8 cellular contexts compared by ENCODE assay signal in the genomic region with DNA sequence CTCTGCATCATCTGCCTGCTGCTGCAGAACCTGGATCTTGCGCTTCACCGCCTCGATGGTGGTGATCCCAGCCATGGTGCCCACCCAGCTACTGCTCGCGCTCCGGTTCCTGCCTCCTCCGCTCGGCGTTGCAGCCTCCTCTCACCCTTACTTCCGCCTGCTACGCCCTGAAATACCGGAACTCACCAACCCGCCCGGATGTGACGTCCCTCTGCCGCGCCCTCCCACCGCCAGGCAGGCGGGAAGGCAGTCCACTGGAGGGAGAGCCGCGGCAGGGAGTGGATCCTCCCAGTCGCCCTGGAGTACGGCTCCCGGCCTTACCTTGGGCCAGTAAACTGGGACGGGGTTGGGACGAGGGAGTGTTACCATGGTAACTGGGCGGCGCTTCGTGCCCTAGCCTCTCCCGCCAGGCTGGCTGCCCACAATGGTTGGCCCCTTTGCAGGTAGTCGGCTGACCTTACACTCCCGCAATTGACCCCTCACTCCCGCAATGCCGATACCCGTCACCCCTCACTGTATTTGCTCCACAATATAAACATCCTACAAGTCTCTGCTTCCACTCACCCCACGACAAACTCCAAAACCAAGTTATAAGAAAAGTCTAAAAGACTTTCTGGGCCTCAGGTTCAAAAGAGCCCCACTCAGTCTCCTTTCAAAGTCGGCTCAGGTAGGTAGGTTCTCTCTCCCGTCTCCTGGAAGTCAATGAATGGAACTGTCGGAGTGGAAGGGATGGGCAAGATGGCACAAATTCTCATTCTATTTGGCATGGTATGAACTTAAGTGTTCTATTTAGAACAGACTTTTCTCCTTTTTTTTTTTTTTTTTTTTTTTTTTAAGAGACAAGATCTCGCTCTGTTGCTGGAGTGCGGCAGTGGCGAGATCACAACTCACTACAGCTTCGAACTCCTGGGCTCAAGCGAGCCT. TPM values are rescaled to one million over a fixed set of nuclear protein-coding genes. Genes with fewer than 3 reads are reported as not detected.
A peak's percentile ranks its signal among the peaks of the same experiment; 100 is the strongest.
DNase-seq lines count a peak whose midpoint lies in the region; ATAC-seq and TF ChIP-seq lines count a peak whose summit lies in the region.

No MANE protein-coding gene starts in this region.

- peak overlapping the region; percentile 100 for H3K27ac Mint-ChIP-seq in WTC11

- CTCF ChIA-PET in AG04450 (lab: Charles Lee), result interaction anchor here (0.9 to 1.0 kb wide), 2 partner anchors 16 to 141 kb away, joined by 3 to 8 read pairs; no protein-coding TSS in a partner anchor
- CTCF ChIA-PET in WTC11 (lab: Charles Lee), result interaction anchor here (0.6 kb wide), 1 partner anchor 153 kb away, joined by 3 read pairs; no protein-coding TSS in a partner anchor

- H3K4me1 ChIP-seq in smooth muscle cell (ENCODE audit: low read depth), result peaks cover 44% of the 10 kb centered on the region

- H3K27me3 Mint-ChIP-seq in WTC11 (ENCODE audit: low read depth), result no peaks in the 10 kb centered on the region

- WGBS in smooth muscle cell (ENCODE audit: low lambda C conversion rate), result 10% methylated on average over 44 of the region's 44 CpGs

- peaks cover 9% of the 10 kb centered on the region for H3K36me3 Mint-ChIP-seq in WTC11

- H3K9ac ChIP-seq in smooth muscle cell (ENCODE audit: low read depth), result peak overlapping the region; percentile 69

- no peaks in the 10 kb centered on the region for H3K9me3 Mint-ChIP-seq in WTC11

- peak overlapping the region; percentile 100 for H3K4me3 Mint-ChIP-seq in WTC11

- peak overlapping the region; percentile 92 for H3K4me2 ChIP-seq in smooth muscle cell

- no peak for TF ChIP-seq CTCF in AG04450 (IDR thresholded peaks at IDR 0.05; ENCODE audit: low read depth, low read length)
- TF ChIP-seq CTCF in WTC11 (IDR thresholded peaks at IDR 0.05), result no peak
- TF ChIP-seq CTCF in cardiac fibroblast (IDR thresholded peaks at IDR 0.05; ENCODE audit: low read depth, low read length), result no peak
- TF ChIP-seq CTCF in smooth muscle cell (IDR thresholded peaks at IDR 0.05; ENCODE audit: borderline replicate concordance, insufficient read depth, poor library complexity, severe bottlenecking), result no peak

- H3K9me3 ChIP-seq in AG04450 (ENCODE audit: control insufficient read depth, insufficient read depth, low read length) (peaks cover 3% of the 10 kb centered on the region; the same call in 1 of the 2 replicates), smooth muscle cell (replicated peaks; ENCODE audit: low read depth) (no peaks in the 10 kb centered on the region)

- H3F3A ChIP-seq in smooth muscle cell (ENCODE audit: low read depth), result peaks cover 12% of the 10 kb centered on the region

- H3K36me3 ChIP-seq in smooth muscle cell (ENCODE audit: low read depth), result no peaks in the 10 kb centered on the region

- H4K20me1 ChIP-seq in smooth muscle cell (ENCODE audit: low read depth), result peaks cover 41% of the 10 kb centered on the region

- peaks cover 63% of the 10 kb centered on the region for H3K4me1 Mint-ChIP-seq in WTC11

- H2AFZ ChIP-seq in smooth muscle cell (ENCODE audit: low read depth), result peak overlapping the region; percentile 92

- peak overlapping the region; percentile 99 for H3K4me3 ChIP-seq in AG04450 (ENCODE audit: low read depth, low read length)
- H3K4me3 ChIP-seq in cardiac fibroblast (replicated peaks in 1 of 2; ENCODE audit: low read depth in 2 of 2, low read length in 2 of 2), result peak overlapping the region; percentile 99
- H3K4me3 ChIP-seq in smooth muscle cell, result peak overlapping the region; percentile 85

- POLR2A ChIA-PET in AG04450 (lab: Yijun Ruan, JAX), result interaction anchor here (0.7 to 1.6 kb wide), 3 partner anchors 37 to 193 kb away, joined by 4 to 11 read pairs (median 5); a partner anchor contains a TSS
- POLR2A ChIA-PET in WTC11 (lab: Charles Lee), result interaction anchor here (1.4 kb wide), 1 partner anchor 37 kb away, joined by 8 read pairs; a partner anchor contains a TSS

- H3K79me2 ChIP-seq in smooth muscle cell (ENCODE audit: low read depth), result peaks cover 46% of the 10 kb centered on the region

- H3K27ac ChIP-seq in AG04450 (ENCODE audit: low read depth, low read length), result peak overlapping the region; percentile 84
- H3K27ac ChIP-seq in smooth muscle cell (ENCODE audit: low read depth), result peak overlapping the region; percentile 79

- peak; percentile 82 for ATAC-seq in GM18907 (IDR thresholded peaks at IDR 0.05; ENCODE audit: unreplicated experiment)
- ATAC-seq in HG03139 (IDR thresholded peaks at IDR 0.05; ENCODE audit: unreplicated experiment), result peak; percentile 59
- peak; percentile 94 for ATAC-seq in WTC11

- H3K27me3 ChIP-seq in AG04450 (ENCODE audit: control insufficient read depth, insufficient read depth, low read length) (no peaks in the 10 kb centered on the region), smooth muscle cell (ENCODE audit: low read depth) (no peaks in the 10 kb centered on the region)

- DNase-seq in AG04450 (ENCODE audit: low read depth, low spot score) (peak; percentile 79), NCI-H2227 treated with DMSO at 0.1 percent for 48 hours (lab: John Stamatoyannopoulos, UW) (peak; percentile 97), WTC11 (ENCODE audit: low spot score) (peak; percentile 99), cardiac fibroblast (ENCODE audit: low read depth in 2 of 2) (peak; percentile 96 to 97), iPS-NIHi7 (ENCODE audit: extremely low spot score) (peak; percentile 99), smooth muscle cell (lab: John Stamatoyannopoulos, UW; ENCODE audit: unreplicated experiment) (peak; percentile 69)

TF ChIP-seq in WTC11, 78 proteins besides CTCF, POLR2A, EP300 and RAD21 (continues in another document):
- TF ChIP-seq ZNF317 (CRISPR knock-in tag; IDR thresholded peaks at IDR 0.05; ENCODE audit: borderline replicate concordance, low read depth) (no peak), ETV6 (CRISPR knock-in tag; IDR thresholded peaks at IDR 0.05) (peak; percentile 95; the same call in 1 of the 2 replicates)
- TF ChIP-seq, protein P1, sequence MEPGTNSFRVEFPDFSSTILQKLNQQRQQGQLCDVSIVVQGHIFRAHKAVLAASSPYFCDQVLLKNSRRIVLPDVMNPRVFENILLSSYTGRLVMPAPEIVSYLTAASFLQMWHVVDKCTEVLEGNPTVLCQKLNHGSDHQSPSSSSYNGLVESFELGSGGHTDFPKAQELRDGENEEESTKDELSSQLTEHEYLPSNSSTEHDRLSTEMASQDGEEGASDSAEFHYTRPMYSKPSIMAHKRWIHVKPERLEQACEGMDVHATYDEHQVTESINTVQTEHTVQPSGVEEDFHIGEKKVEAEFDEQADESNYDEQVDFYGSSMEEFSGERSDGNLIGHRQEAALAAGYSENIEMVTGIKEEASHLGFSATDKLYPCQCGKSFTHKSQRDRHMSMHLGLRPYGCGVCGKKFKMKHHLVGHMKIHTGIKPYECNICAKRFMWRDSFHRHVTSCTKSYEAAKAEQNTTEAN (CRISPR knock-in tag; IDR thresholded peaks at IDR 0.05), result peak; percentile 90; the same call in 1 of the 2 replicates
- TF ChIP-seq, protein P2, sequence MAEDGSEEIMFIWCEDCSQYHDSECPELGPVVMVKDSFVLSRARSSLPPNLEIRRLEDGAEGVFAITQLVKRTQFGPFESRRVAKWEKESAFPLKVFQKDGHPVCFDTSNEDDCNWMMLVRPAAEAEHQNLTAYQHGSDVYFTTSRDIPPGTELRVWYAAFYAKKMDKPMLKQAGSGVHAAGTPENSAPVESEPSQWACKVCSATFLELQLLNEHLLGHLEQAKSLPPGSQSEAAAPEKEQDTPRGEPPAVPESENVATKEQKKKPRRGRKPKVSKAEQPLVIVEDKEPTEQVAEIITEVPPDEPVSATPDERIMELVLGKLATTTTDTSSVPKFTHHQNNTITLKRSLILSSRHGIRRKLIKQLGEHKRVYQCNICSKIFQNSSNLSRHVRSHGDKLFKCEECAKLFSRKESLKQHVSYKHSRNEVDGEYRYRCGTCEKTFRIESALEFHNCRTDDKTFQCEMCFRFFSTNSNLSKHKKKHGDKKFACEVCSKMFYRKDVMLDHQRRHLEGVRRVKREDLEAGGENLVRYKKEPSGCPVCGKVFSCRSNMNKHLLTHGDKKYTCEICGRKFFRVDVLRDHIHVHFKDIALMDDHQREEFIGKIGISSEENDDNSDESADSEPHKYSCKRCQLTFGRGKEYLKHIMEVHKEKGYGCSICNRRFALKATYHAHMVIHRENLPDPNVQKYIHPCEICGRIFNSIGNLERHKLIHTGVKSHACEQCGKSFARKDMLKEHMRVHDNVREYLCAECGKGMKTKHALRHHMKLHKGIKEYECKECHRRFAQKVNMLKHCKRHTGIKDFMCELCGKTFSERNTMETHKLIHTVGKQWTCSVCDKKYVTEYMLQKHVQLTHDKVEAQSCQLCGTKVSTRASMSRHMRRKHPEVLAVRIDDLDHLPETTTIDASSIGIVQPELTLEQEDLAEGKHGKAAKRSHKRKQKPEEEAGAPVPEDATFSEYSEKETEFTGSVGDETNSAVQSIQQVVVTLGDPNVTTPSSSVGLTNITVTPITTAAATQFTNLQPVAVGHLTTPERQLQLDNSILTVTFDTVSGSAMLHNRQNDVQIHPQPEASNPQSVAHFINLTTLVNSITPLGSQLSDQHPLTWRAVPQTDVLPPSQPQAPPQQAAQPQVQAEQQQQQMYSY (CRISPR knock-in tag; IDR thresholded peaks at IDR 0.05), result peak; percentile 98

RNA-seq across cellular contexts. Expression of a gene that starts 8.6 kb away (rescaled TPM):
- 397 and 565 TPM in 2 replicates for polyA plus RNA-seq in AG04450 (2011; rRNA removed)
- polyA minus RNA-seq in AG04450 (2011; rRNA and poly(A)+ RNA removed), result 140 and 155 TPM in 2 replicates
- total RNA-seq in WTC11 (2021), result 496 to 614 TPM (median 504 TPM) in 3 replicates
- 436 and 458 TPM in 2 replicates for total RNA-seq in smooth muscle cell
- 384 and 386 TPM in 2 replicates for polyA plus RNA-seq in smooth muscle cell

RNA-seq across cellular contexts. Expression of a gene that starts 22.8 kb away (rescaled TPM):
- not detected in 2 replicates for polyA plus RNA-seq in AG04450 (2011; rRNA removed)
- polyA minus RNA-seq in AG04450 (2011; rRNA and poly(A)+ RNA removed), result not detected in 2 replicates
- total RNA-seq in WTC11 (2021), result not detected in 3 replicates
- not detected in 2 replicates for total RNA-seq in smooth muscle cell
- not detected in 2 replicates for polyA plus RNA-seq in smooth muscle cell

RNA-seq across cellular contexts. Expression of a gene that starts 28.4 kb away (rescaled TPM):
- polyA plus RNA-seq in AG04450 (2011; rRNA removed), result 0.01 TPM in 1 of 2 replicates, not detected in the other
- 0.05 TPM in 1 of 2 replicates, not detected in the other for polyA minus RNA-seq in AG04450 (2011; rRNA and poly(A)+ RNA removed)
- 0.02 to 0.09 TPM in 2 of 3 replicates, not detected in the other for total RNA-seq in WTC11 (2021)
- 0.90 TPM in 1 of 2 replicates, not detected in the other for total RNA-seq in smooth muscle cell
- polyA plus RNA-seq in smooth muscle cell, result 0.15 TPM in 1 of 2 replicates, not detected in the other

RNA-seq across cellular contexts. Expression of a gene that starts 37.4 kb away (rescaled TPM):
- 173 and 177 TPM in 2 replicates for polyA plus RNA-seq in AG04450 (2011; rRNA removed)
- polyA minus RNA-seq in AG04450 (2011; rRNA and poly(A)+ RNA removed), result 161 and 185 TPM in 2 replicates
- 201 to 205 TPM (median 203 TPM) in 3 replicates for total RNA-seq in WTC11 (2021)
- total RNA-seq in smooth muscle cell, result 104 and 108 TPM in 2 replicates
- polyA plus RNA-seq in smooth muscle cell, result 130 and 143 TPM in 2 replicates

Comparison
In these comparisons a context has a peak if more than half of its experiments do, and no peak if none do; other contexts are left out.
1. Peak in every context shown above with its lines: DNase-seq, ATAC-seq, H3K4me3 ChIP-seq and H3K27ac ChIP-seq.